In the genomic region with DNA sequence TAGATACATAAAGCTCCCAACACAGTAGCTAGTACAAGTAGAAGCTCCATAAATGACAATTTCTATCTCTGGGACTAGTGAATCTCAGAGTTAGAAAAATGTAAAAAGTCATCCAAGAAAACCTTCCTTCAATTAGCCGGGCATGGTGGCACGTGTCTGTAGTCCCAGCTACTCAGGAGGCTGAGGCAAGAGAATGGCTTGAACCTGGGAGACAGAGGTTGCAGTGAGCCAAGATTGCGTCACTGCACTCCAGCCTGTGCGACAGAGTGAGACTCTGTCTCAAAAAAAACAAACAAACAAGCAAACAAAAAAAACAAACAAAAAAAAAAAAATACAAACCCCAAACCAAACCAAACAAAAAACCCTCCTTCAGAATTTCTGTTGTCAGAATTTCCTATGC, we compare ENCODE assay signal across 2 cellular contexts.
TF ChIP-seq lines count a peak whose summit lies in the region.
"Not testable (repeated sequence)": the region's sequence is repeated elsewhere in the genome, so short reads cannot be mapped to it uniquely, and the experiment has no call there.

No MANE protein-coding gene starts in this region.

TF ChIP-seq in HEK293, 187 proteins besides CTCF, POLR2A, EP300 and RAD21:
- TF ChIP-seq OSR2 (tag by site-specific recombination; IDR thresholded peaks at IDR 0.05) (peak; percentile 6; the same call in 1 of the 2 replicates), ZNF362 (tag by site-specific recombination; IDR thresholded peaks at IDR 0.05) (0 out of 2 replicates have a peak, but pooled peaks have one; percentile 37), ZNF335 (tag by site-specific recombination; conservative IDR thresholded peaks at IDR 0.05) (peak; percentile 47; the same call in 1 of the 2 replicates)
- TF ChIP-seq, protein P1, sequence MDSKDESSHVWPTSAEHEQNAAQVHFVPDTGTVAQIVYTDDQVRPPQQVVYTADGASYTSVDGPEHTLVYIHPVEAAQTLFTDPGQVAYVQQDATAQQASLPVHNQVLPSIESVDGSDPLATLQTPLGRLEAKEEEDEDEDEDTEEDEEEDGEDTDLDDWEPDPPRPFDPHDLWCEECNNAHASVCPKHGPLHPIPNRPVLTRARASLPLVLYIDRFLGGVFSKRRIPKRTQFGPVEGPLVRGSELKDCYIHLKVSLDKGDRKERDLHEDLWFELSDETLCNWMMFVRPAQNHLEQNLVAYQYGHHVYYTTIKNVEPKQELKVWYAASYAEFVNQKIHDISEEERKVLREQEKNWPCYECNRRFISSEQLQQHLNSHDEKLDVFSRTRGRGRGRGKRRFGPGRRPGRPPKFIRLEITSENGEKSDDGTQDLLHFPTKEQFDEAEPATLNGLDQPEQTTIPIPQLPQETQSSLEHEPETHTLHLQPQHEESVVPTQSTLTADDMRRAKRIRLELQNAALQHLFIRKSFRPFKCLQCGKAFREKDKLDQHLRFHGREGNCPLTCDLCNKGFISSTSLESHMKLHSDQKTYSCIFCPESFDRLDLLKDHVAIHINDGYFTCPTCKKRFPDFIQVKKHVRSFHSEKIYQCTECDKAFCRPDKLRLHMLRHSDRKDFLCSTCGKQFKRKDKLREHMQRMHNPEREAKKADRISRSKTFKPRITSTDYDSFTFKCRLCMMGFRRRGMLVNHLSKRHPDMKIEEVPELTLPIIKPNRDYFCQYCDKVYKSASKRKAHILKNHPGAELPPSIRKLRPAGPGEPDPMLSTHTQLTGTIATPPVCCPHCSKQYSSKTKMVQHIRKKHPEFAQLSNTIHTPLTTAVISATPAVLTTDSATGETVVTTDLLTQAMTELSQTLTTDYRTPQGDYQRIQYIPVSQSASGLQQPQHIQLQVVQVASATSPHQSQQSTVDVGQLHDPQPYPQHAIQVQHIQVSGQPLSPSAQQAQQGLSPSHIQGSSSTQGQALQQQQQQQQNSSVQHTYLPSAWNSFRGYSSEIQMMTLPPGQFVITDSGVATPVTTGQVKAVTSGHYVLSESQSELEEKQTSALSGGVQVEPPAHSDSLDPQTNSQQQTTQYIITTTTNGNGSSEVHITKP (tag by site-specific recombination; IDR thresholded peaks at IDR 0.05) = peak; percentile 32; the same call in 1 of the 2 replicates

TF ChIP-seq in K562, 482 proteins besides CTCF, POLR2A, EP300 and RAD21:
- TF ChIP-seq CEBPG (CRISPR knock-in tag; IDR thresholded peaks at IDR 0.05) (peak; percentile 22; the same call in 1 of the 2 replicates), CEBPG (tag; conservative IDR thresholded peaks at IDR 0.05 in 1 of 2, IDR thresholded peaks at IDR 0.05 in 1 of 2) (peak; percentile 40 to 66; a peak in 3 of 4 replicates), CEBPB (tag; IDR thresholded peaks at IDR 0.05) (peak; percentile 81), ATF3 (IDR thresholded peaks at IDR 0.05) (peak; percentile 34; the same call in 1 of the 2 replicates)
- TF ChIP-seq ATF3 (CRISPR knock-in tag; conservative IDR thresholded peaks at IDR 0.05) = not testable (repeated sequence)
TF ChIP-seq in K562: peak in this region for 3; not testable (repeated sequence) for 479.
